In genomic region chr7:69365588-69366241, GRCh38 we compare ENCODE assay signal across 14 cellular contexts.
DNase-seq lines count a peak whose midpoint lies in the region; ATAC-seq and TF ChIP-seq lines count a peak whose summit lies in the region.
"Had no signal": no experiment of that assay in that cellular context is flagged by ENCODE, and none has a peak within 500 bp of the region (broad histone marks: within the 10 kb centered on the region; RNA-seq: fewer than 3 reads in every experiment).

No MANE protein-coding gene starts in this region.

- POLR2A ChIA-PET in OCI-LY7 (lab: Charles Lee) = interaction anchor here (0.5 kb wide), 1 partner anchor 788 kb away, joined by 3 read pairs; no protein-coding TSS in a partner anchor

- H3K27me3 Mint-ChIP-seq in activated naive CD4-positive, alpha-beta T cell treated with anti-CD3 and anti-CD28 coated beads, Interleukin-2, amount 10 ng/mL, durations not matched to agents 7 days and 5 days = no peaks in the 10 kb centered on the region

- no peaks in the 10 kb centered on the region for H3K9me2 ChIP-seq in Karpas-422 (replicated peaks; ENCODE audit: insufficient read depth, low read length)
- no peaks in the 10 kb centered on the region for H3K9me2 ChIP-seq in OCI-LY7 (ENCODE audit: insufficient read depth, low read length)

- no peak for TF ChIP-seq CTCF in OCI-LY7 (conservative IDR thresholded peaks at IDR 0.05; ENCODE audit: low read length)

- no peak overlapping the region for H3K9ac ChIP-seq in Karpas-422 (ENCODE audit: low read length)
- H3K9ac ChIP-seq: parathyroid adenoma had no signal

- H3K9me3 Mint-ChIP-seq in activated naive CD4-positive, alpha-beta T cell treated with anti-CD3 and anti-CD28 coated beads, Interleukin-2, amount 10 ng/mL, durations not matched to agents 7 days and 5 days = peaks cover 17% of the 10 kb centered on the region
- H3K9me3 Mint-ChIP-seq: endodermal cell had no signal

- H3K4me1 Mint-ChIP-seq in activated naive CD4-positive, alpha-beta T cell treated with anti-CD3 and anti-CD28 coated beads, Interleukin-2, amount 10 ng/mL, durations not matched to agents 7 days and 5 days = no peaks in the 10 kb centered on the region
- H3K4me1 Mint-ChIP-seq: endodermal cell had no signal

- no peak overlapping the region for H3K27ac ChIP-seq in Karpas-422 (ENCODE audit: low read length)
- H3K27ac ChIP-seq in OCI-LY7 (ENCODE audit: low read depth, low read length, poor library complexity, severe bottlenecking) = no peak overlapping the region
- H3K27ac ChIP-seq: parathyroid adenoma, VCaP had no signal

- no peaks in the 10 kb centered on the region for H3K9me3 ChIP-seq in Karpas-422 (ENCODE audit: low read length)
- no peaks in the 10 kb centered on the region for H3K9me3 ChIP-seq in OCI-LY7 (ENCODE audit: low read length)

- peaks cover 14% of the 10 kb centered on the region for H3K4me1 ChIP-seq in Karpas-422 (ENCODE audit: low read length)
- H3K4me1 ChIP-seq in OCI-LY7 (ENCODE audit: insufficient read depth, low read length, poor library complexity, severe bottlenecking) = peaks cover 12% of the 10 kb centered on the region
- H3K4me1 ChIP-seq: parathyroid adenoma had no signal

- H3K36me3 ChIP-seq in Karpas-422 (ENCODE audit: insufficient read depth, low read length) (no peaks in the 10 kb centered on the region), OCI-LY7 (ENCODE audit: insufficient read depth, low read length) (no peaks in the 10 kb centered on the region)

- CTCF ChIA-PET in OCI-LY7 (lab: Charles Lee; ENCODE audit: unreplicated experiment) = no interaction called here
- CTCF ChIA-PET in activated naive CD4-positive, alpha-beta T cell treated with anti-CD3 and anti-CD28 coated beads, Interleukin-2, amount 10 ng/mL, durations not matched to agents 7 days and 5 days (lab: Charles Lee) = no interaction called here

- H2AFZ ChIP-seq in Karpas-422 (ENCODE audit: low read length) (no peak overlapping the region), OCI-LY7 (ENCODE audit: low read length) (peak overlapping the region; percentile 84)
- H2AFZ ChIP-seq: parathyroid adenoma had no signal

- H3K79me2 ChIP-seq in Karpas-422 (ENCODE audit: low read length) (no peaks in the 10 kb centered on the region), OCI-LY7 (ENCODE audit: insufficient read depth, low read depth, low read length) (no peaks in the 10 kb centered on the region)
- H3K79me2 ChIP-seq: parathyroid adenoma had no signal

- intact Hi-C loops in OCI-LY7 (cut with micrococcal nuclease; ENCODE audit: unreplicated experiment) = no loop called here

- H3K36me3 Mint-ChIP-seq in activated naive CD4-positive, alpha-beta T cell treated with anti-CD3 and anti-CD28 coated beads, Interleukin-2, amount 10 ng/mL, durations not matched to agents 7 days and 5 days = no peaks in the 10 kb centered on the region

- H3K27ac Mint-ChIP-seq in activated naive CD4-positive, alpha-beta T cell treated with anti-CD3 and anti-CD28 coated beads, Interleukin-2, amount 10 ng/mL, durations not matched to agents 7 days and 5 days = no peak overlapping the region
- H3K27ac Mint-ChIP-seq: endodermal cell had no signal

- H4K20me1 ChIP-seq in Karpas-422 (ENCODE audit: insufficient read depth, low read depth, low read length) (no peaks in the 10 kb centered on the region), OCI-LY7 (ENCODE audit: insufficient read depth, low read length) (no peaks in the 10 kb centered on the region)

- H3K4me2 ChIP-seq in Karpas-422 (ENCODE audit: low read depth, low read length, poor library complexity, severe bottlenecking) = peak overlapping the region; percentile 55
- H3K4me2 ChIP-seq in OCI-LY7 (ENCODE audit: low read length) = peak overlapping the region; percentile 56

- no peaks in the 10 kb centered on the region for H3K27me3 ChIP-seq in Karpas-422 (ENCODE audit: low read length)

- peak; percentile 48 for DNase-seq in AG08395 (ENCODE audit: low spot score)
- DNase-seq in Karpas-422 = no peak
- no peak for DNase-seq in OCI-LY7 (ENCODE audit: low spot score)
- peak; percentile 9 for DNase-seq in kidney tubule cell (ENCODE audit: low spot score)
- no peak for DNase-seq in activated naive CD4-positive, alpha-beta T cell treated with anti-CD3 and anti-CD28 coated beads, Interleukin-2, amount 10 ng/mL, durations not matched to agents 7 days and 5 days
- no peak for DNase-seq in NCI-H1048 (lab: John Stamatoyannopoulos, UW)
- DNase-seq: endodermal cell; hippocampal formation; MV-4-11; stimulated activated CD4-positive, alpha-beta T cell treated with anti-CD3 and anti-CD28 coated beads, Interleukin-1b, Interleukin-23, amount 100 ng/mL, for 48 hours had no signal

- BruUV-seq in OCI-LY7 (replicated peaks; lab: Mats Ljungman, UMichigan) = no TSS peak

- ATAC-seq in GM19324 (IDR thresholded peaks at IDR 0.05; ENCODE audit: low FRiP score, unreplicated experiment) = no peak
- ATAC-seq in GM18519 (IDR thresholded peaks at IDR 0.05; ENCODE audit: low FRiP score, unreplicated experiment) = no peak

- H3K4me3 Mint-ChIP-seq in activated naive CD4-positive, alpha-beta T cell treated with anti-CD3 and anti-CD28 coated beads, Interleukin-2, amount 10 ng/mL, durations not matched to agents 7 days and 5 days = no peak overlapping the region
- H3K4me3 Mint-ChIP-seq: endodermal cell had no signal

- H3K4me3 ChIP-seq in Karpas-422 (ENCODE audit: low read length) (no peak overlapping the region), OCI-LY7 (ENCODE audit: low read depth, low read length, poor library complexity, severe bottlenecking) (no peak overlapping the region)

Comparison
In these comparisons a context has a peak if more than half of its experiments do, and no peak if none do; other contexts are left out.
1. DNase-seq: peak in AG08395 (single experiment) and kidney tubule cell (single experiment); none in Karpas-422 (single experiment), OCI-LY7 (single experiment), activated naive CD4-positive, alpha-beta T cell treated with anti-CD3 and anti-CD28 coated beads, Interleukin-2, amount 10 ng/mL, durations not matched to agents 7 days and 5 days (single experiment) and NCI-H1048 (single experiment).